ENCODE assay signal across 1 cellular context in genomic region chr5:56817306-56817986, GRCh38.
TF ChIP-seq lines count a peak whose summit lies in the region.

No MANE protein-coding gene starts in this region.

TF ChIP-seq in endothelial cell of umbilical vein, 7 proteins besides CTCF, POLR2A, EP300 and RAD21 (continued from another document):
- no peak for TF ChIP-seq EZH2 (IDR thresholded peaks at IDR 0.05; ENCODE audit: borderline replicate concordance, low read depth, low read length, severe bottlenecking)
- no peak for TF ChIP-seq JUN (IDR thresholded peaks at IDR 0.05; ENCODE audit: borderline replicate concordance, insufficient read depth, insufficient read length, low read depth)
- TF ChIP-seq MYC (IDR thresholded peaks at IDR 0.05; ENCODE audit: low read depth, low read length) = no peak
- no peak for TF ChIP-seq MAX (IDR thresholded peaks at IDR 0.05; ENCODE audit: insufficient read depth, insufficient read length)
- no peak for TF ChIP-seq GATA2 (IDR thresholded peaks at IDR 0.05; ENCODE audit: insufficient read depth, insufficient read length, low read depth, low read length)
